Comparison of ENCODE assay signal across 21 cellular contexts in genomic region chr22:36192601-36193000, GRCh38.
"Had no signal": no experiment of that assay in that cellular context is flagged by ENCODE, and none has a peak within 500 bp of the region (broad histone marks: within the 10 kb centered on the region; RNA-seq: fewer than 3 reads in every experiment).

No MANE protein-coding gene starts in this region.

- H3K4me1 Mint-ChIP-seq: central memory CD8-positive, alpha-beta T cell had no signal

- H3K9me3 ChIP-seq: tibial nerve, uterus had no signal

- H3K4me3 Mint-ChIP-seq: activated naive CD8-positive, alpha-beta T cell treated with anti-CD3 and anti-CD28 coated beads, Interleukin-2, amount 10 ng/mL, durations not matched to agents 7 days and 5 days; activated T-helper 1 cell treated with anti-CD3 and anti-CD28 coated beads, Interleukin-12 subunit alpha, Interleukin-12 subunit beta, Interleukin-2, Interleukin-4 antibody, amounts not matched to agents 30 ng/mL and 10 ng/mL and 1 ng/mL, durations not matched to agents 14 hours and 24 hours and 36 hours; central memory CD8-positive, alpha-beta T cell; mesothelial cell of epicardium; nephron; stimulated activated naive CD8-positive, alpha-beta T cell treated with anti-CD3 and anti-CD28 coated beads, Interleukin-15, Interleukin-2, amounts not matched to agents 100 ng/mL and 50 ng/mL, for 24 hours had no signal

- H3K27ac ChIP-seq: tibial nerve, uterus had no signal

- H3K4me3 ChIP-seq: lung, skin epidermis, tibial nerve, uterus had no signal

- H3K27me3 Mint-ChIP-seq: stimulated activated naive CD8-positive, alpha-beta T cell treated with anti-CD3 and anti-CD28 coated beads, Interleukin-15, Interleukin-2, amounts not matched to agents 100 ng/mL and 50 ng/mL, for 24 hours had no signal

- DNase-seq: activated CD4-positive, alpha-beta T cell treated with anti-CD3 and anti-CD28 coated beads, Interleukin-2, amount 50 U/mL, for 4 hours; activated naive CD4-positive, alpha-beta T cell treated with Interleukin-2 at 50 U/mL for 16 hours; activated naive CD8-positive, alpha-beta T cell treated with anti-CD3 and anti-CD28 coated beads, Interleukin-2, amount 10 ng/mL, durations not matched to agents 7 days and 5 days; activated T-cell treated with anti-CD3 and anti-CD28 coated beads for 4 hours; cortex of kidney; effector CD8-positive, alpha-beta T cell; foreskin fibroblast; hippocampal formation; islet precursor cell; nucleus accumbens; posterior cingulate gyrus; stimulated activated CD4-positive, alpha-beta T cell treated with anti-CD3 and anti-CD28 coated beads, Interleukin-2, amount 100 ng/mL, for 48 hours; uterus had no signal

- H3K27ac Mint-ChIP-seq: activated naive CD8-positive, alpha-beta T cell treated with anti-CD3 and anti-CD28 coated beads, Interleukin-2, amount 10 ng/mL, durations not matched to agents 7 days and 5 days; activated T-helper 1 cell treated with anti-CD3 and anti-CD28 coated beads, Interleukin-12 subunit alpha, Interleukin-12 subunit beta, Interleukin-2, Interleukin-4 antibody, amounts not matched to agents 30 ng/mL and 10 ng/mL and 1 ng/mL, durations not matched to agents 14 hours and 24 hours and 36 hours; mesothelial cell of epicardium; stimulated activated naive CD8-positive, alpha-beta T cell treated with anti-CD3 and anti-CD28 coated beads, Interleukin-15, Interleukin-2, amounts not matched to agents 100 ng/mL and 50 ng/mL, for 24 hours had no signal

- H3K36me3 ChIP-seq: tibial nerve, uterus had no signal

- H3K27me3 ChIP-seq: tibial nerve, uterus had no signal

- H3K9me3 Mint-ChIP-seq: activated naive CD8-positive, alpha-beta T cell treated with anti-CD3 and anti-CD28 coated beads, Interleukin-2, amount 10 ng/mL, durations not matched to agents 7 days and 5 days; activated T-helper 1 cell treated with anti-CD3 and anti-CD28 coated beads, Interleukin-12 subunit alpha, Interleukin-12 subunit beta, Interleukin-2, Interleukin-4 antibody, amounts not matched to agents 30 ng/mL and 10 ng/mL and 1 ng/mL, durations not matched to agents 14 hours and 24 hours and 36 hours; central memory CD8-positive, alpha-beta T cell; mesothelial cell of epicardium; nephron; stimulated activated naive CD8-positive, alpha-beta T cell treated with anti-CD3 and anti-CD28 coated beads, Interleukin-15, Interleukin-2, amounts not matched to agents 100 ng/mL and 50 ng/mL, for 24 hours had no signal
